Comparison of ENCODE assay signal across 1 cellular context in genomic region chr13:30844548-30845296, GRCh38.
TF ChIP-seq lines count a peak whose summit lies in the region.

No MANE protein-coding gene starts in this region.

TF ChIP-seq in GM12878, 131 proteins besides CTCF, POLR2A, EP300 and RAD21 (continued from another document):
- TF ChIP-seq CUX1 (IDR thresholded peaks at IDR 0.05; ENCODE audit: insufficient replicate concordance, low read depth, low read length) (no peak), SIX5 (IDR thresholded peaks at IDR 0.05; ENCODE audit: low read depth, low read length, severe bottlenecking) (no peak), ZBTB33 (IDR thresholded peaks at IDR 0.05) (no peak), LARP7 (IDR thresholded peaks at IDR 0.05) (no peak), ESRRA (IDR thresholded peaks at IDR 0.05; ENCODE audit: low read length) (no peak), HCFC1 (IDR thresholded peaks at IDR 0.05; ENCODE audit: low read length) (no peak), RUNX3 (IDR thresholded peaks at IDR 0.05; ENCODE audit: low read length) (no peak), ZBTB11 (CRISPR knock-in tag; IDR thresholded peaks at IDR 0.05) (no peak), CEBPB (IDR thresholded peaks at IDR 0.05; ENCODE audit: borderline replicate concordance in 1 of 2, low read depth in 2 of 2, low read length in 2 of 2) (no peak), SIN3A (IDR thresholded peaks at IDR 0.05; ENCODE audit: low read depth, low read length) (no peak), NR2C1 (IDR thresholded peaks at IDR 0.05) (no peak), PAX8 (IDR thresholded peaks at IDR 0.05) (no peak), ZNF274 (IDR thresholded peaks at IDR 0.05; ENCODE audit: insufficient read depth, insufficient read length) (no peak), MYB (IDR thresholded peaks at IDR 0.05; ENCODE audit: borderline replicate concordance, low read depth, low read length) (no peak), SMAD5 (IDR thresholded peaks at IDR 0.05; ENCODE audit: low read depth) (no peak), MEF2B (IDR thresholded peaks at IDR 0.05; ENCODE audit: partially characterized antibody, poor library complexity, severe bottlenecking) (no peak)
TF ChIP-seq in GM12878: peak in this region for 0.
